Comparison of ENCODE assay signal across 24 cellular contexts in genomic region chr3:132261501-132261900, GRCh38. TPM values are rescaled to one million over a fixed set of nuclear protein-coding genes. Genes with fewer than 3 reads are reported as not detected.
"Had no signal": no experiment of that assay in that cellular context is flagged by ENCODE, and none has a peak within 500 bp of the region (broad histone marks: within the 10 kb centered on the region; RNA-seq: fewer than 3 reads in every experiment).

No MANE protein-coding gene starts in this region.

- H3K27me3 ChIP-seq: body of pancreas, cardiac muscle cell, foreskin keratinocyte, left lung, transverse colon, vagina had no signal

- H3K36me3 ChIP-seq: cardiac muscle cell, left lung, transverse colon, vagina had no signal

- H3K4me1 ChIP-seq: body of pancreas, foreskin keratinocyte, transverse colon, vagina had no signal

- H3K4me3 ChIP-seq: body of pancreas, cardiac muscle cell, left lung, lung, smooth muscle cell, transverse colon had no signal

- DNase-seq: activated CD4-positive, alpha-beta T cell treated with anti-CD3 and anti-CD28 coated beads, Interleukin-2, amount 10 ng/mL, durations not matched to agents 7 days and 5 days; activated CD4-positive, CD25-positive, alpha-beta regulatory T cell treated with anti-CD3 and anti-CD28 coated beads, Interleukin-2, amount 50 U/mL, for 72 hours; activated CD8-positive, alpha-beta memory T cell treated with anti-CD3 and anti-CD28 coated beads, Interleukin-2, amount 10 ng/mL, durations not matched to agents 7 days and 5 days; activated CD8-positive, alpha-beta T cell treated with anti-CD3 and anti-CD28 coated beads for 36 hours; activated gamma-delta T cell treated with Interleukin-2 at 50 U/mL for 16 hours; activated T-cell treated with anti-CD3 and anti-CD28 coated beads for 4 hours; anterior cingulate cortex; body of pancreas; foreskin keratinocyte; immature natural killer cell; left lung; naive thymus-derived CD4-positive, alpha-beta T cell; stimulated activated CD4-positive, alpha-beta T cell treated with anti-CD3 and anti-CD28 coated beads, Interleukin-15, amount 100 ng/mL, for 24 hours; stimulated activated CD8-positive, alpha-beta memory T cell treated with anti-CD3 and anti-CD28 coated beads, Interleukin-4, amount 100 ng/mL, for 48 hours; stimulated activated naive B cell treated with anti-CD40 and anti-IgM and Interleukin-4, amounts not matched to agents 10 μg/mL and 1 μg/mL and 100 μg/mL, for 72 hours; transverse colon had no signal

- H3K9me3 ChIP-seq: body of pancreas, left lung, transverse colon, vagina had no signal

- H3K27ac ChIP-seq: body of pancreas, cardiac muscle cell, foreskin keratinocyte, left lung, transverse colon, vagina had no signal

RNA-seq across cellular contexts. Expression of gene ACP3, which starts 55.7 kb away (rescaled TPM):
- total RNA-seq: activated CD4-positive, alpha-beta T cell treated with anti-CD3 and anti-CD28 coated beads, Interleukin-2, amount 10 ng/mL, durations not matched to agents 7 days and 5 days; activated CD8-positive, alpha-beta memory T cell treated with anti-CD3 and anti-CD28 coated beads, Interleukin-2, amount 10 ng/mL, durations not matched to agents 7 days and 5 days; activated CD8-positive, alpha-beta T cell treated with anti-CD3 and anti-CD28 coated beads for 36 hours; chondrocyte; glomerular endothelial cell; neural crest cell; renal cortical epithelial cell had no signal
